1 cellular context compared by ENCODE assay signal in the genomic region with DNA sequence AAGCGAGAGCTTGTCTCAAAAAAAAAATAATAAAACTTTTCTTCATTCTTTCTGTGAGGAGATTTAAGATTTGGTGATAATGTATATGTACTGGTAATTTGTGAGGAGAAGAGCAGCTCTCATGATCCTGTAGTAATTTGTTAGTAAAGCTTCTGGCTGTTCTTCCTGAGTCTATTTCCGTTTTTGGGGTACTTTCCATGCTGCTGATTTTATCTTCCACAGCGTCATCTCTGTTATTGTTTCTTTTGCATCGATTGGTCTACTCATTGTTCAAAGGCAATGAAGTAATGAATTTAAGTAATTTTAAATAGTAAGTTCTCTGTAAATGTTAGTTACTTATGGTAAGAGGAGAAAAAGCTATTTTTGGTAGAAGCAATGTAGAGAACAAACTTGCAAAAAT.
TF ChIP-seq lines count a peak whose summit lies in the region.

No MANE protein-coding gene starts in this region.

TF ChIP-seq in SK-N-SH, 30 proteins besides CTCF, POLR2A, EP300 and RAD21 (continued from another document):
- TF ChIP-seq, protein P1, sequence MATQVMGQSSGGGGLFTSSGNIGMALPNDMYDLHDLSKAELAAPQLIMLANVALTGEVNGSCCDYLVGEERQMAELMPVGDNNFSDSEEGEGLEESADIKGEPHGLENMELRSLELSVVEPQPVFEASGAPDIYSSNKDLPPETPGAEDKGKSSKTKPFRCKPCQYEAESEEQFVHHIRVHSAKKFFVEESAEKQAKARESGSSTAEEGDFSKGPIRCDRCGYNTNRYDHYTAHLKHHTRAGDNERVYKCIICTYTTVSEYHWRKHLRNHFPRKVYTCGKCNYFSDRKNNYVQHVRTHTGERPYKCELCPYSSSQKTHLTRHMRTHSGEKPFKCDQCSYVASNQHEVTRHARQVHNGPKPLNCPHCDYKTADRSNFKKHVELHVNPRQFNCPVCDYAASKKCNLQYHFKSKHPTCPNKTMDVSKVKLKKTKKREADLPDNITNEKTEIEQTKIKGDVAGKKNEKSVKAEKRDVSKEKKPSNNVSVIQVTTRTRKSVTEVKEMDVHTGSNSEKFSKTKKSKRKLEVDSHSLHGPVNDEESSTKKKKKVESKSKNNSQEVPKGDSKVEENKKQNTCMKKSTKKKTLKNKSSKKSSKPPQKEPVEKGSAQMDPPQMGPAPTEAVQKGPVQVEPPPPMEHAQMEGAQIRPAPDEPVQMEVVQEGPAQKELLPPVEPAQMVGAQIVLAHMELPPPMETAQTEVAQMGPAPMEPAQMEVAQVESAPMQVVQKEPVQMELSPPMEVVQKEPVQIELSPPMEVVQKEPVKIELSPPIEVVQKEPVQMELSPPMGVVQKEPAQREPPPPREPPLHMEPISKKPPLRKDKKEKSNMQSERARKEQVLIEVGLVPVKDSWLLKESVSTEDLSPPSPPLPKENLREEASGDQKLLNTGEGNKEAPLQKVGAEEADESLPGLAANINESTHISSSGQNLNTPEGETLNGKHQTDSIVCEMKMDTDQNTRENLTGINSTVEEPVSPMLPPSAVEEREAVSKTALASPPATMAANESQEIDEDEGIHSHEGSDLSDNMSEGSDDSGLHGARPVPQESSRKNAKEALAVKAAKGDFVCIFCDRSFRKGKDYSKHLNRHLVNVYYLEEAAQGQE (IDR thresholded peaks at IDR 0.05; ENCODE audit: low read depth, low read length): no peak
- TF ChIP-seq, protein P2, sequence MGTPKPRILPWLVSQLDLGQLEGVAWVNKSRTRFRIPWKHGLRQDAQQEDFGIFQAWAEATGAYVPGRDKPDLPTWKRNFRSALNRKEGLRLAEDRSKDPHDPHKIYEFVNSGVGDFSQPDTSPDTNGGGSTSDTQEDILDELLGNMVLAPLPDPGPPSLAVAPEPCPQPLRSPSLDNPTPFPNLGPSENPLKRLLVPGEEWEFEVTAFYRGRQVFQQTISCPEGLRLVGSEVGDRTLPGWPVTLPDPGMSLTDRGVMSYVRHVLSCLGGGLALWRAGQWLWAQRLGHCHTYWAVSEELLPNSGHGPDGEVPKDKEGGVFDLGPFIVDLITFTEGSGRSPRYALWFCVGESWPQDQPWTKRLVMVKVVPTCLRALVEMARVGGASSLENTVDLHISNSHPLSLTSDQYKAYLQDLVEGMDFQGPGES (IDR thresholded peaks at IDR 0.05; ENCODE audit: low read depth, low read length): no peak
- TF ChIP-seq NFIC (IDR thresholded peaks at IDR 0.05; ENCODE audit: borderline replicate concordance): no peak
- no peak for TF ChIP-seq RCOR1 (IDR thresholded peaks at IDR 0.05; ENCODE audit: low read length)
- TF ChIP-seq RFX5 (IDR thresholded peaks at IDR 0.05; ENCODE audit: low read length): no peak
- TF ChIP-seq, protein P3, sequence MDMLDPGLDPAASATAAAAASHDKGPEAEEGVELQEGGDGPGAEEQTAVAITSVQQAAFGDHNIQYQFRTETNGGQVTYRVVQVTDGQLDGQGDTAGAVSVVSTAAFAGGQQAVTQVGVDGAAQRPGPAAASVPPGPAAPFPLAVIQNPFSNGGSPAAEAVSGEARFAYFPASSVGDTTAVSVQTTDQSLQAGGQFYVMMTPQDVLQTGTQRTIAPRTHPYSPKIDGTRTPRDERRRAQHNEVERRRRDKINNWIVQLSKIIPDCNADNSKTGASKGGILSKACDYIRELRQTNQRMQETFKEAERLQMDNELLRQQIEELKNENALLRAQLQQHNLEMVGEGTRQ (IDR thresholded peaks at IDR 0.05; ENCODE audit: borderline replicate concordance, low read depth, low read length): no peak
- TF ChIP-seq CHD2 (IDR thresholded peaks at IDR 0.05; ENCODE audit: low read length, partially characterized antibody): no peak
- no peak for TF ChIP-seq TCF12 (IDR thresholded peaks at IDR 0.05)
- TF ChIP-seq GATA2 (CRISPR knock-in tag; IDR thresholded peaks at IDR 0.05): no peak
- no peak for TF ChIP-seq MEF2A (IDR thresholded peaks at IDR 0.05; ENCODE audit: borderline replicate concordance, low read depth)
- no peak for TF ChIP-seq TAF1 (IDR thresholded peaks at IDR 0.05; ENCODE audit: borderline replicate concordance, low read depth, low read length)
- no peak for TF ChIP-seq TEAD4 (IDR thresholded peaks at IDR 0.05; ENCODE audit: borderline replicate concordance, insufficient read depth)
- TF ChIP-seq GABPA (IDR thresholded peaks at IDR 0.05; ENCODE audit: low read depth): no peak
- TF ChIP-seq NRF1 (IDR thresholded peaks at IDR 0.05; ENCODE audit: low read depth, low read length): no peak
- TF ChIP-seq, protein P4, sequence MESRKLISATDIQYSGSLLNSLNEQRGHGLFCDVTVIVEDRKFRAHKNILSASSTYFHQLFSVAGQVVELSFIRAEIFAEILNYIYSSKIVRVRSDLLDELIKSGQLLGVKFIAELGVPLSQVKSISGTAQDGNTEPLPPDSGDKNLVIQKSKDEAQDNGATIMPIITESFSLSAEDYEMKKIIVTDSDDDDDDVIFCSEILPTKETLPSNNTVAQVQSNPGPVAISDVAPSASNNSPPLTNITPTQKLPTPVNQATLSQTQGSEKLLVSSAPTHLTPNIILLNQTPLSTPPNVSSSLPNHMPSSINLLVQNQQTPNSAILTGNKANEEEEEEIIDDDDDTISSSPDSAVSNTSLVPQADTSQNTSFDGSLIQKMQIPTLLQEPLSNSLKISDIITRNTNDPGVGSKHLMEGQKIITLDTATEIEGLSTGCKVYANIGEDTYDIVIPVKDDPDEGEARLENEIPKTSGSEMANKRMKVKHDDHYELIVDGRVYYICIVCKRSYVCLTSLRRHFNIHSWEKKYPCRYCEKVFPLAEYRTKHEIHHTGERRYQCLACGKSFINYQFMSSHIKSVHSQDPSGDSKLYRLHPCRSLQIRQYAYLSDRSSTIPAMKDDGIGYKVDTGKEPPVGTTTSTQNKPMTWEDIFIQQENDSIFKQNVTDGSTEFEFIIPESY (IDR thresholded peaks at IDR 0.05; ENCODE audit: borderline replicate concordance, low read depth): no peak
- TF ChIP-seq MXI1 (IDR thresholded peaks at IDR 0.05; ENCODE audit: low read depth, low read length): no peak
- TF ChIP-seq FOXM1 (IDR thresholded peaks at IDR 0.05; ENCODE audit: low read depth): no peak
